9 cellular contexts compared by ENCODE assay signal in genomic region chr17:40346061-40346767, GRCh38. TPM values are rescaled to one million over a fixed set of nuclear protein-coding genes. Genes with fewer than 3 reads are reported as not detected.
DNase-seq lines count a peak whose midpoint lies in the region; ATAC-seq and TF ChIP-seq lines count a peak whose summit lies in the region.
"Had no signal": no experiment of that assay in that cellular context is flagged by ENCODE, and none has a peak within 500 bp of the region (broad histone marks: within the 10 kb centered on the region; RNA-seq: fewer than 3 reads in every experiment).

No MANE protein-coding gene starts in this region.

- H3K27ac Mint-ChIP-seq in CD4-positive, alpha-beta memory T cell = peak overlapping the region; percentile 89 to 95 (median 94)
- peak overlapping the region; percentile 79 for H3K27ac Mint-ChIP-seq in activated CD8-positive, alpha-beta T cell treated with anti-CD3 and anti-CD28 coated beads, Interleukin-2, amount 10 ng/mL, durations not matched to agents 7 days and 5 days
- peak overlapping the region; percentile 97 for H3K27ac Mint-ChIP-seq in progenitor cell of endocrine pancreas

- ATAC-seq in activated CD8-positive, alpha-beta T cell treated with anti-CD3 and anti-CD28 coated beads, Interleukin-2, amount 10 ng/mL, durations not matched to agents 7 days and 5 days = no peak
- no peak for ATAC-seq in gastroesophageal sphincter
- no peak for ATAC-seq in HG03439 (IDR thresholded peaks at IDR 0.05; ENCODE audit: unreplicated experiment)
- ATAC-seq in HG02571 (IDR thresholded peaks at IDR 0.05; ENCODE audit: unreplicated experiment) = no peak
- ATAC-seq in HG03460 (IDR thresholded peaks at IDR 0.05; ENCODE audit: unreplicated experiment) = no peak

- peaks cover 28% of the 10 kb centered on the region for H3K36me3 ChIP-seq in CD4-positive, alpha-beta memory T cell (ENCODE audit: insufficient read depth, low read length)
- peaks cover 0 to 29% of the 10 kb centered on the region in 2 donors for H3K36me3 ChIP-seq in gastroesophageal sphincter

- H3K27ac ChIP-seq in CD4-positive, alpha-beta memory T cell (ENCODE audit: low read depth, low read length) = peak overlapping the region; percentile 66
- peak overlapping the region; percentile 52 to 99 (median 96) for H3K27ac ChIP-seq in gastroesophageal sphincter

- 44% methylated on average over 8 of the region's 10 CpGs; no CpG with 5 or more reads in 1 of the 2 donors for WGBS in gastroesophageal sphincter (ENCODE audit: low coverage in 1 of 2), 2 donors

- TF ChIP-seq POLR2A in gastroesophageal sphincter (IDR thresholded peaks at IDR 0.05) = no peak

- H3K4me3 Mint-ChIP-seq in CD4-positive, alpha-beta memory T cell = peak overlapping the region; percentile 42 to 73 (median 62)
- H3K4me3 Mint-ChIP-seq in activated CD8-positive, alpha-beta T cell treated with anti-CD3 and anti-CD28 coated beads, Interleukin-2, amount 10 ng/mL, durations not matched to agents 7 days and 5 days = peak overlapping the region; percentile 25
- peak overlapping the region; percentile 89 for H3K4me3 Mint-ChIP-seq in progenitor cell of endocrine pancreas (ENCODE audit: low read depth)

- H3K4me3 ChIP-seq in CD4-positive, alpha-beta memory T cell (ENCODE audit: low read length in 2 of 2) = no peak overlapping the region
- H3K4me3 ChIP-seq in gastroesophageal sphincter = peak overlapping the region; percentile 58 to 90

- H3K9me3 Mint-ChIP-seq in CD4-positive, alpha-beta memory T cell = no peaks in the 10 kb centered on the region
- H3K9me3 Mint-ChIP-seq in activated CD8-positive, alpha-beta T cell treated with anti-CD3 and anti-CD28 coated beads, Interleukin-2, amount 10 ng/mL, durations not matched to agents 7 days and 5 days (ENCODE audit: insufficient read depth) = no peaks in the 10 kb centered on the region
- H3K9me3 Mint-ChIP-seq in progenitor cell of endocrine pancreas (ENCODE audit: low read depth) = no peaks in the 10 kb centered on the region

- POLR2A ChIA-PET in CD4-positive, alpha-beta memory T cell (lab: Charles Lee; ENCODE audit: partially characterized antibody) = interaction anchor here (0.9 to 29.0 kb wide), 4 partner anchors 9 to 195 kb away, joined by 3 to 1054 read pairs (median 8); partner anchors contain the start of gene RARA
- POLR2A ChIA-PET in activated CD8-positive, alpha-beta T cell treated with anti-CD3 and anti-CD28 coated beads, Interleukin-2, amount 10 ng/mL, durations not matched to agents 7 days and 5 days (lab: Charles Lee) = interaction anchor here (1.0 to 1.5 kb wide), 5 partner anchors 21 to 57 kb away, joined by 3 to 6 read pairs (median 5); no protein-coding TSS in a partner anchor

- peaks cover 4 to 29% of the 10 kb centered on the region in 2 donors for H3K36me3 Mint-ChIP-seq in CD4-positive, alpha-beta memory T cell
- peaks cover 47% of the 10 kb centered on the region for H3K36me3 Mint-ChIP-seq in activated CD8-positive, alpha-beta T cell treated with anti-CD3 and anti-CD28 coated beads, Interleukin-2, amount 10 ng/mL, durations not matched to agents 7 days and 5 days (ENCODE audit: low read depth)
- H3K36me3 Mint-ChIP-seq in progenitor cell of endocrine pancreas (ENCODE audit: insufficient read depth) = peaks cover 4% of the 10 kb centered on the region

- intact Hi-C loops in CD4-positive, alpha-beta memory T cell (cut with micrococcal nuclease) = no loop called here

- peaks cover 28 to 81% (median 51%) of the 10 kb centered on the region in 4 donors for H3K4me1 Mint-ChIP-seq in CD4-positive, alpha-beta memory T cell
- peaks cover 82% of the 10 kb centered on the region for H3K4me1 Mint-ChIP-seq in activated CD8-positive, alpha-beta T cell treated with anti-CD3 and anti-CD28 coated beads, Interleukin-2, amount 10 ng/mL, durations not matched to agents 7 days and 5 days (ENCODE audit: low read depth)
- peaks cover 69% of the 10 kb centered on the region for H3K4me1 Mint-ChIP-seq in progenitor cell of endocrine pancreas (ENCODE audit: low read depth)

- TF ChIP-seq CTCF in gastroesophageal sphincter (IDR thresholded peaks at IDR 0.05) (no peak), progenitor cell of endocrine pancreas (IDR thresholded peaks at IDR 0.05; ENCODE audit: unreplicated experiment) (no peak)

- no peak for DNase-seq in CD4-positive, alpha-beta memory T cell
- DNase-seq in activated CD8-positive, alpha-beta T cell treated with anti-CD3 and anti-CD28 coated beads, Interleukin-2, amount 10 ng/mL, durations not matched to agents 7 days and 5 days = no peak
- DNase-seq in progenitor cell of endocrine pancreas (ENCODE audit: low spot score, unreplicated experiment) (no peak), HT-29 (ENCODE audit: low spot score) (no peak)
- DNase-seq: SHP77 had no signal

- H3K27me3 ChIP-seq in CD4-positive, alpha-beta memory T cell (ENCODE audit: insufficient read depth, low read length) = no peaks in the 10 kb centered on the region
- no peaks in the 10 kb centered on the region for H3K27me3 ChIP-seq in gastroesophageal sphincter

- CTCF ChIA-PET in CD4-positive, alpha-beta memory T cell (lab: Charles Lee; ENCODE audit: partially characterized antibody) = interaction anchor here (0.7 to 3.9 kb wide), 12 partner anchors 8 to 127 kb away, joined by 3 to 21 read pairs (median 5); partner anchors contain the start of gene WIPF2
- CTCF ChIA-PET in activated CD8-positive, alpha-beta T cell treated with anti-CD3 and anti-CD28 coated beads, Interleukin-2, amount 10 ng/mL, durations not matched to agents 7 days and 5 days (lab: Charles Lee) = interaction anchor here (0.9 to 2.0 kb wide), 8 partner anchors 8 to 43 kb away, joined by 3 to 16 read pairs (median 4); no protein-coding TSS in a partner anchor

- no peak for TF ChIP-seq EP300 in gastroesophageal sphincter (IDR thresholded peaks at IDR 0.05)

- peaks cover 65% of the 10 kb centered on the region for H3K4me1 ChIP-seq in CD4-positive, alpha-beta memory T cell (ENCODE audit: insufficient read depth, low read length)
- H3K4me1 ChIP-seq in gastroesophageal sphincter = peaks cover 16 to 89% (median 59%) of the 10 kb centered on the region in 3 donors

- H3K27me3 Mint-ChIP-seq in CD4-positive, alpha-beta memory T cell = no peaks in the 10 kb centered on the region
- no peaks in the 10 kb centered on the region for H3K27me3 Mint-ChIP-seq in activated CD8-positive, alpha-beta T cell treated with anti-CD3 and anti-CD28 coated beads, Interleukin-2, amount 10 ng/mL, durations not matched to agents 7 days and 5 days (ENCODE audit: low read depth)
- no peaks in the 10 kb centered on the region for H3K27me3 Mint-ChIP-seq in progenitor cell of endocrine pancreas

- no peaks in the 10 kb centered on the region for H3K9me3 ChIP-seq in CD4-positive, alpha-beta memory T cell (ENCODE audit: control insufficient read depth in 1 of 2, low read length in 2 of 2)
- H3K9me3 ChIP-seq in gastroesophageal sphincter = no peaks in the 10 kb centered on the region

RNA-seq across cellular contexts. Expression of gene GJD3, which starts 18.3 kb away (rescaled TPM):
- total RNA-seq in CD4-positive, alpha-beta memory T cell = not detected
- polyA plus RNA-seq in CD4-positive, alpha-beta memory T cell = not detected
- under 1 TPM in 1 of 2 experiments, not detected in 1; 0.29 TPM for total RNA-seq in activated CD8-positive, alpha-beta T cell treated with anti-CD3 and anti-CD28 coated beads, Interleukin-2, amount 10 ng/mL, durations not matched to agents 7 days and 5 days
- total RNA-seq in gastroesophageal sphincter (1 to 10 TPM in 1 of 4 donors, not detected in 3; 2.5 TPM), progenitor cell of endocrine pancreas (not detected in 2 replicates)
- total RNA-seq in HT-29 (2014; rRNA removed; shearing (Covaris generic)) = not detected in 2 replicates

RNA-seq across cellular contexts. Expression of gene RARA, which starts 37.2 kb away (rescaled TPM):
- 10 to 100 TPM; 54.1 to 54.5 TPM for total RNA-seq in CD4-positive, alpha-beta memory T cell
- 10 to 100 TPM in 1 of 2 donors, 1 to 10 TPM in 1; 5.1 to 20.7 TPM for polyA plus RNA-seq in CD4-positive, alpha-beta memory T cell
- 10 to 100 TPM; 61.1 to 63.2 TPM for total RNA-seq in activated CD8-positive, alpha-beta T cell treated with anti-CD3 and anti-CD28 coated beads, Interleukin-2, amount 10 ng/mL, durations not matched to agents 7 days and 5 days
- total RNA-seq in gastroesophageal sphincter (10 to 100 TPM; 18.5 to 41.8 (median 28.5) TPM), progenitor cell of endocrine pancreas (50.8 and 51.3 TPM in 2 replicates)
- total RNA-seq in HT-29 (2014; rRNA removed; shearing (Covaris generic)) = 40.0 and 44.5 TPM in 2 replicates

RNA-seq across cellular contexts. Expression of gene CDC6, which starts 58.5 kb away (rescaled TPM):
- 1 to 10 TPM in 1 of 2 experiments, under 1 TPM in 1; 0.72 to 2.1 TPM for total RNA-seq in CD4-positive, alpha-beta memory T cell
- polyA plus RNA-seq in CD4-positive, alpha-beta memory T cell = under 1 TPM; 0.61 to 0.87 TPM
- 100 to 1,000 TPM; 103 to 110 TPM for total RNA-seq in activated CD8-positive, alpha-beta T cell treated with anti-CD3 and anti-CD28 coated beads, Interleukin-2, amount 10 ng/mL, durations not matched to agents 7 days and 5 days
- total RNA-seq in gastroesophageal sphincter (1 to 10 TPM in 2 of 4 donors, under 1 TPM in 1, not detected in 1; 0.54 to 2.2 (median 1.2) TPM), progenitor cell of endocrine pancreas (35.7 and 38.5 TPM in 2 replicates)
- total RNA-seq in HT-29 (2014; rRNA removed; shearing (Covaris generic)) = 36.2 and 39.8 TPM in 2 replicates

Comparison
In these comparisons a context has a peak if more than half of its experiments do, and no peak if none do; other contexts are left out.
1. H3K4me3 ChIP-seq: peak in gastroesophageal sphincter (2 of 2); none in CD4-positive, alpha-beta memory T cell (0 of 2).
2. H3K4me3 Mint-ChIP-seq: peak in every context shown above with its lines; median percentile 89 in progenitor cell of endocrine pancreas; 62 in CD4-positive, alpha-beta memory T cell; 25 in activated CD8-positive, alpha-beta T cell treated with anti-CD3 and anti-CD28 coated beads, Interleukin-2, amount 10 ng/mL, durations not matched to agents 7 days and 5 days.
3. RNA of gene CDC6, which starts 58.5 kb away (total RNA-seq): 103 to 110 TPM in activated CD8-positive, alpha-beta T cell treated with anti-CD3 and anti-CD28 coated beads, Interleukin-2, amount 10 ng/mL, durations not matched to agents 7 days and 5 days, 36.2 to 39.8 TPM in HT-29 and 35.7 to 38.5 TPM in progenitor cell of endocrine pancreas; 0.72 to 2.1 TPM in CD4-positive, alpha-beta memory T cell and 0.54 to 2.2 TPM in gastroesophageal sphincter; every median in the first group is over 10 times any median in the second.
4. Peak in every context shown above with its lines, with median percentiles within 50 percentile points of each other: H3K27ac Mint-ChIP-seq.